Comparison of ENCODE assay signal across 16 cellular contexts in genomic region chr2:23777857-23778256, GRCh38.
DNase-seq lines count a peak whose midpoint lies in the region; FAIRE-seq and TF ChIP-seq lines count a peak whose summit lies in the region.
"Had no signal": no experiment of that assay in that cellular context is flagged by ENCODE, and none has a peak within 500 bp of the region (broad histone marks: within the 10 kb centered on the region; RNA-seq: fewer than 3 reads in every experiment).

No MANE protein-coding gene starts in this region.

- no peaks in the 10 kb centered on the region for H3K9me3 Mint-ChIP-seq in osteocyte (ENCODE audit: unreplicated experiment)
- H3K9me3 Mint-ChIP-seq: CD4-positive, alpha-beta memory T cell; GM23338; H9 had no signal

- in situ Hi-C loops in SK-MEL-5 (cut with HindIII; ENCODE audit: low pct_unique_long_range_greater_than_20kb, low sequenced_read_pairs): no loop called here

- H3K4me3 Mint-ChIP-seq in osteocyte (ENCODE audit: unreplicated experiment): no peak overlapping the region
- H3K4me3 Mint-ChIP-seq: CD4-positive, alpha-beta memory T cell; GM23338; H9 had no signal

- H3K27me3 Mint-ChIP-seq in osteocyte (ENCODE audit: unreplicated experiment): no peaks in the 10 kb centered on the region
- H3K27me3 Mint-ChIP-seq: CD4-positive, alpha-beta memory T cell had no signal

- H3K4me1 Mint-ChIP-seq in osteocyte (ENCODE audit: unreplicated experiment): peaks cover 11% of the 10 kb centered on the region
- H3K4me1 Mint-ChIP-seq: CD4-positive, alpha-beta memory T cell; GM23338; H9 had no signal

- peaks cover 34% of the 10 kb centered on the region for H3K36me3 Mint-ChIP-seq in osteocyte (ENCODE audit: unreplicated experiment)

- peak overlapping the region; percentile 69 for H3K27ac Mint-ChIP-seq in osteocyte (ENCODE audit: unreplicated experiment)
- H3K27ac Mint-ChIP-seq: GM23338, H9 had no signal

- FAIRE-seq in GM12892 (lab: Jason Lieb, UNC): peak; percentile 48
- FAIRE-seq: G401.6, GM19239 had no signal

- TF ChIP-seq CTCF in osteocyte (IDR thresholded peaks at IDR 0.05) (no peak), GM20000 (IDR thresholded peaks at IDR 0.05; ENCODE audit: extremely low read depth, missing control alignments) (no peak)

- no peak for TF ChIP-seq POLR2A in GM12892 (IDR thresholded peaks at IDR 0.05; ENCODE audit: low read depth, low read length)

- DNase-seq in GM12892 (ENCODE audit: insufficient read length) (no peak), SK-MEL-5 (ENCODE audit: low read depth, low spot score) (peak; percentile 33), fibroblast of gingiva (ENCODE audit: low read depth) (peak; percentile 6), osteocyte (ENCODE audit: extremely low spot score, unreplicated experiment) (no peak), NCI-H345 (lab: John Stamatoyannopoulos, UW) (no peak), UCSD-AML1 (lab: John Stamatoyannopoulos, UW; ENCODE audit: unreplicated experiment) (no peak), GM20000 (ENCODE audit: low spot score) (no peak)
- DNase-seq: C1 segment of cervical spinal cord; Calu3; CD4-positive, alpha-beta memory T cell; COR-L47; DND-41; H9 had no signal

Comparison
In these comparisons a context has a peak if more than half of its experiments do, and no peak if none do; other contexts are left out.
1. DNase-seq: peak in SK-MEL-5 (single experiment) and fibroblast of gingiva (single experiment); none in GM12892 (single experiment), osteocyte (single experiment), NCI-H345 (single experiment), UCSD-AML1 (single experiment) and GM20000 (single experiment).